1 cellular context compared by ENCODE assay signal in genomic region chr19:4501005-4501591, GRCh38.
TF ChIP-seq lines count a peak whose summit lies in the region.

No MANE protein-coding gene starts in this region.

TF ChIP-seq in H1, 55 proteins besides CTCF, POLR2A, EP300 and RAD21:
- TF ChIP-seq ATF3 (IDR thresholded peaks at IDR 0.05; ENCODE audit: insufficient read depth, low read depth, low read length) (no peak), RNF2 (IDR thresholded peaks at IDR 0.05; ENCODE audit: borderline replicate concordance, low read depth, low read length, missing control alignments, poor library complexity, severe bottlenecking) (no peak), TBP (IDR thresholded peaks at IDR 0.05; ENCODE audit: low read depth, low read length) (no peak), NANOG (IDR thresholded peaks at IDR 0.05; ENCODE audit: insufficient read depth, low read depth, low read length, poor library complexity, severe bottlenecking) (no peak), EZH2 (IDR thresholded peaks at IDR 0.05; ENCODE audit: low read depth, low read length, severe bottlenecking) (no peak), SP1 (IDR thresholded peaks at IDR 0.05; ENCODE audit: low read depth, low read length) (no peak), SUZ12 (IDR thresholded peaks at IDR 0.05; ENCODE audit: low read length) (no peak), RXRA (IDR thresholded peaks at IDR 0.05; ENCODE audit: insufficient read depth, low read depth, low read length) (no peak)
